23 cellular contexts compared by ENCODE assay signal in the genomic region with DNA sequence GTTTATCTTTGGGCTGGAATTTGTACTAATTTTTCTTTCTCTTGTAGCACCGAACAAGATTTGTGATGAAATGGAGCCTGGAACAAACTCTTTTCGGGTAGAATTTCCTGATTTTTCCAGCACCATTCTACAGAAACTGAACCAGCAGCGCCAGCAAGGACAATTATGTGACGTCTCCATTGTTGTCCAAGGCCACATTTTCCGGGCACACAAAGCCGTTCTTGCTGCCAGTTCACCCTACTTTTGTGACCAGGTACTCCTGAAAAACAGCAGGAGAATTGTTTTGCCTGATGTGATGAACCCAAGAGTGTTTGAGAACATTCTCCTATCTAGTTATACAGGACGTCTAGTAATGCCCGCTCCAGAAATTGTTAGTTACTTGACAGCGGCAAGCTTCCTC. TPM values are rescaled to one million over a fixed set of nuclear protein-coding genes. Genes with fewer than 3 reads are reported as not detected.
DNase-seq lines count a peak whose midpoint lies in the region; ATAC-seq and TF ChIP-seq lines count a peak whose summit lies in the region.
"Had no signal": no experiment of that assay in that cellular context is flagged by ENCODE, and none has a peak within 500 bp of the region (broad histone marks: within the 10 kb centered on the region; RNA-seq: fewer than 3 reads in every experiment).

No MANE protein-coding gene starts in this region.

- TF ChIP-seq CTCF in DOHH2 (IDR thresholded peaks at IDR 0.05; ENCODE audit: low read depth, low read length, poor library complexity, severe bottlenecking) (no peak), adrenal gland (IDR thresholded peaks at IDR 0.05) (no peak)

- H3K9me3 ChIP-seq in DOHH2 (ENCODE audit: control insufficient read depth, insufficient read depth, low read length) (no peaks in the 10 kb centered on the region), adrenal gland (replicated peaks in 1 of 3) (no peaks in the 10 kb centered on the region)
- H3K9me3 ChIP-seq: A549; BLaER1 treated with 17β-estradiol and CSF1 and Interleukin-3, amounts not matched to agents 10 nM and 100 nM had no signal

- peaks cover 38% of the 10 kb centered on the region for H3K4me1 ChIP-seq in DOHH2 (ENCODE audit: control insufficient read depth, low read length)
- H3K4me1 ChIP-seq in adrenal gland (replicated peaks in 1 of 2), result peaks cover 0 to 30% of the 10 kb centered on the region in 2 donors
- H3K4me1 ChIP-seq: A549 had no signal

- peaks cover 3% of the 10 kb centered on the region; the same call in 1 of the 2 replicates for H4K20me1 ChIP-seq in DOHH2 (ENCODE audit: control insufficient read depth, insufficient read depth, low read depth, low read length)

- no peaks in the 10 kb centered on the region for H3F3A ChIP-seq in DOHH2 (ENCODE audit: control insufficient read depth, insufficient read depth)

- intact Hi-C loops in adrenal gland (cut with DNase I), result no loop called here

- peaks cover 45% of the 10 kb centered on the region for H3K79me2 ChIP-seq in DOHH2 (ENCODE audit: control insufficient read depth, low read length)

- H3K27ac ChIP-seq in DOHH2 (ENCODE audit: low read depth, low read length) (no peak overlapping the region), adrenal gland (peak overlapping the region in 3 of 5 donors; percentile 10 to 83 (median 73))
- H3K27ac ChIP-seq: A549; BLaER1 treated with 17β-estradiol and CSF1 and Interleukin-3, amounts not matched to agents 10 nM and 100 nM; SK-N-MC had no signal

- H3K4me2 ChIP-seq in DOHH2 (ENCODE audit: low read length), result peak overlapping the region; percentile 57; the same call in 1 of the 2 replicates
- H3K4me2 ChIP-seq: A549; BLaER1 treated with 17β-estradiol and CSF1 and Interleukin-3, amounts not matched to agents 10 nM and 100 nM had no signal

- H3K9me2 ChIP-seq in DOHH2 (replicated peaks; ENCODE audit: control insufficient read depth, low read length), result no peaks in the 10 kb centered on the region

- WGBS in adrenal gland, 4 donors, result 53 to 66% (median 60%) methylated on average over 9 of the region's 9 CpGs

- H3K4me3 ChIP-seq in DOHH2 (ENCODE audit: low read length), result no peak overlapping the region
- no peak overlapping the region for H3K4me3 ChIP-seq in adrenal gland
- H3K4me3 ChIP-seq: A549; BLaER1 treated with 17β-estradiol and CSF1 and Interleukin-3, amounts not matched to agents 10 nM and 100 nM; GM12878; K562; SK-N-MC had no signal

- H3K36me3 ChIP-seq in DOHH2 (ENCODE audit: control insufficient read depth, low read length) (peaks cover 33% of the 10 kb centered on the region), adrenal gland (replicated peaks in 1 of 2) (peaks cover 0 to 22% of the 10 kb centered on the region in 2 donors)

- DNase-seq in adrenal gland (peak; percentile 48 to 74 (median 55)), globus pallidus (ENCODE audit: low spot score) (peak; percentile 66), pons (ENCODE audit: low spot score) (peak; percentile 76), DMS79 (lab: John Stamatoyannopoulos, UW) (no peak), NCI-H510A treated with DMSO at 0.1 percent for 48 hours (lab: John Stamatoyannopoulos, UW) (no peak)
- DNase-seq: AML-193; CD4-positive, alpha-beta T cell; Kasumi-1; NCI-H1105 treated with DMSO at 0.1 percent for 48 hours; NCI-H146; NCI-H1930; NCI-H2107; NCI-H524 treated with DMSO at 0.1 percent for 48 hours; NCI-H774; SIG-M5 had no signal

- H3K27me3 ChIP-seq in DOHH2 (ENCODE audit: control insufficient read depth, low read length) (no peaks in the 10 kb centered on the region), adrenal gland (no peaks in the 10 kb centered on the region)
- H3K27me3 ChIP-seq: BLaER1 treated with 17β-estradiol and CSF1 and Interleukin-3, amounts not matched to agents 10 nM and 100 nM had no signal

- no peak for ATAC-seq in HG02798 (IDR thresholded peaks at IDR 0.05; ENCODE audit: poor library complexity, unreplicated experiment)
- ATAC-seq: A549, GM12878, HCT116, K562 had no signal

- no peak for TF ChIP-seq POLR2A in adrenal gland (IDR thresholded peaks at IDR 0.05)

RNA-seq across cellular contexts. Expression of gene ZBTB43, which starts 27.6 kb away (rescaled TPM):
- 10 to 100 TPM in 6 of 8 donors, 1 to 10 TPM in 2; 6.2 to 26.7 (median 12.3) TPM for total RNA-seq in adrenal gland
- polyA plus RNA-seq in adrenal gland, result 10 to 100 TPM in 1 of 3 donors, 1 to 10 TPM in 2; 4.5 to 21.5 (median 4.7) TPM

RNA-seq across cellular contexts. Expression of gene ZBTB34, which starts 28.0 kb away (rescaled TPM):
- total RNA-seq in adrenal gland, result 1 to 10 TPM; 3.1 to 8.2 (median 6.5) TPM
- 1 to 10 TPM; 1.7 to 3.4 (median 2.1) TPM for polyA plus RNA-seq in adrenal gland

Comparison
In these comparisons a context has a peak if more than half of its experiments do, and no peak if none do; other contexts are left out.
1. DNase-seq: peak in adrenal gland (7 of 7), globus pallidus (single experiment) and pons (single experiment); none in DMS79 (single experiment) and NCI-H510A treated with DMSO at 0.1 percent for 48 hours (single experiment).